In genomic region chr1:205354259-205354904, GRCh38 we compare ENCODE assay signal across 8 cellular contexts. TPM values are rescaled to one million over a fixed set of nuclear protein-coding genes. Genes with fewer than 3 reads are reported as not detected.
DNase-seq lines count a peak whose midpoint lies in the region; TF ChIP-seq lines count a peak whose summit lies in the region.

No MANE protein-coding gene starts in this region.

- H3K4me3 ChIP-seq in choroid plexus epithelial cell (ENCODE audit: low read depth, low read length) = no peak overlapping the region

- DNase-seq in NK-92 (lab: John Stamatoyannopoulos, UW; ENCODE audit: unreplicated experiment) (peak; percentile 4), NCI-H2227 (lab: John Stamatoyannopoulos, UW; ENCODE audit: unreplicated experiment) (peak; percentile 84), choroid plexus epithelial cell (ENCODE audit: low read depth) (peak; percentile 88), lung microvascular endothelial cell (ENCODE audit: low read depth in 2 of 2) (peak; percentile 62 to 69), 8988T (no peak)
- no peak for DNase-seq in NK-92 treated with Interleukin-12 subunit alpha and Interleukin-12 subunit beta, amount 100 ng/mL, for 24 hours (lab: John Stamatoyannopoulos, UW)
- DNase-seq in activated CD4-positive, alpha-beta T cell treated with anti-CD3 and anti-CD28 coated beads for 1 hour = peak; percentile 26
- peak; percentile 71 for DNase-seq in stimulated activated CD8-positive, alpha-beta memory T cell treated with anti-CD3 and anti-CD28 coated beads, Interleukin-4, amount 100 ng/mL, for 48 hours

- peak; percentile 91 for TF ChIP-seq CTCF in choroid plexus epithelial cell (conservative IDR thresholded peaks at IDR 0.05; ENCODE audit: low read depth, low read length)

RNA-seq across cellular contexts. Expression of gene KLHDC8A, which starts 2.3 kb away (rescaled TPM):
- total RNA-seq in lung microvascular endothelial cell = not detected in 2 replicates

RNA-seq across cellular contexts. Expression of gene NUAK2, which starts 32.8 kb away (rescaled TPM):
- total RNA-seq in lung microvascular endothelial cell = 2.6 and 3.8 TPM in 2 replicates

Comparison
In these comparisons a context has a peak if more than half of its experiments do, and no peak if none do; other contexts are left out.
1. DNase-seq: peak in NK-92 (single experiment), NCI-H2227 (single experiment), activated CD4-positive, alpha-beta T cell treated with anti-CD3 and anti-CD28 coated beads for 1 hour (single experiment), choroid plexus epithelial cell (single experiment), lung microvascular endothelial cell (2 of 2) and stimulated activated CD8-positive, alpha-beta memory T cell treated with anti-CD3 and anti-CD28 coated beads, Interleukin-4, amount 100 ng/mL, for 48 hours (single experiment); none in NK-92 treated with Interleukin-12 subunit alpha and Interleukin-12 subunit beta, amount 100 ng/mL, for 24 hours (single experiment) and 8988T (single experiment).